8 cellular contexts compared by ENCODE assay signal in genomic region chr2:27494284-27494943, GRCh38. TPM values are rescaled to one million over a fixed set of nuclear protein-coding genes. Genes with fewer than 3 reads are reported as not detected.
DNase-seq lines count a peak whose midpoint lies in the region; ATAC-seq lines count a peak whose summit lies in the region.

No MANE protein-coding gene starts in this region.

- ATAC-seq in HG03045 (IDR thresholded peaks at IDR 0.05; ENCODE audit: unreplicated experiment) (no peak), HG03196 (IDR thresholded peaks at IDR 0.05; ENCODE audit: unreplicated experiment) (no peak)

- 35% methylated on average over 35 of the region's 35 CpGs for WGBS in thymus

- H3K9me3 ChIP-seq in thymus (ENCODE audit: control insufficient read depth): no peaks in the 10 kb centered on the region

- H3K27ac ChIP-seq in cingulate gyrus (ENCODE audit: low read depth, low read length): peak overlapping the region; percentile 75
- no peak overlapping the region for H3K27ac ChIP-seq in thymus (ENCODE audit: low read depth)

- H3K27me3 ChIP-seq in thymus (ENCODE audit: control insufficient read depth, insufficient read depth): peaks cover 34% of the 10 kb centered on the region

- DNase-seq in activated naive CD4-positive, alpha-beta T cell treated with Interleukin-2 at 50 U/mL for 16 hours: peak; percentile 4
- no peak for DNase-seq in activated naive CD4-positive, alpha-beta T cell (lab: John Stamatoyannopoulos, UW)
- DNase-seq in lung microvascular endothelial cell (ENCODE audit: low read depth in 2 of 2) (peak; percentile 18 to 50), dedifferentiated amniotic fluid mesenchymal stem cell (ENCODE audit: extremely low spot score) (no peak)

- no peaks in the 10 kb centered on the region for H3K36me3 ChIP-seq in thymus (ENCODE audit: control insufficient read depth, insufficient read depth)

- H3K4me1 ChIP-seq in thymus (ENCODE audit: control insufficient read depth, insufficient read depth, low read length): peaks cover 11% of the 10 kb centered on the region

- H3K4me3 ChIP-seq in thymus (ENCODE audit: low read length): peak overlapping the region; percentile 45

RNA-seq across cellular contexts. Expression of gene FNDC4, which starts 0.6 kb away (rescaled TPM):
- 8.3 and 10.9 TPM in 2 replicates for total RNA-seq in lung microvascular endothelial cell
- polyA plus RNA-seq in thymus: 4.3 TPM

RNA-seq across cellular contexts. Expression of gene GCKR, which starts 2.2 kb away (rescaled TPM):
- 0.22 TPM in 1 of 2 replicates, not detected in the other for total RNA-seq in lung microvascular endothelial cell
- 0.18 TPM for polyA plus RNA-seq in thymus

RNA-seq across cellular contexts. Expression of gene IFT172, which starts 4.9 kb away (rescaled TPM):
- total RNA-seq in lung microvascular endothelial cell: 7.6 and 8.5 TPM in 2 replicates
- polyA plus RNA-seq in thymus: 34.2 TPM

RNA-seq across cellular contexts. Expression of gene KRTCAP3, which starts 52.2 kb away (rescaled TPM):
- total RNA-seq in lung microvascular endothelial cell: not detected in 2 replicates
- 13.9 TPM for polyA plus RNA-seq in thymus

Comparison
In these comparisons a context has a peak if more than half of its experiments do, and no peak if none do; other contexts are left out.
1. DNase-seq: peak in activated naive CD4-positive, alpha-beta T cell treated with Interleukin-2 at 50 U/mL for 16 hours (single experiment) and lung microvascular endothelial cell (2 of 2); none in activated naive CD4-positive, alpha-beta T cell (0 of 4) and dedifferentiated amniotic fluid mesenchymal stem cell (single experiment).